ENCODE assay signal across 24 cellular contexts in genomic region chr13:111171629-111172028, GRCh38. TPM values are rescaled to one million over a fixed set of nuclear protein-coding genes. Genes with fewer than 3 reads are reported as not detected.
DNase-seq lines count a peak whose midpoint lies in the region; ATAC-seq and TF ChIP-seq lines count a peak whose summit lies in the region.
"Had no signal": no experiment of that assay in that cellular context is flagged by ENCODE, and none has a peak within 500 bp of the region (broad histone marks: within the 10 kb centered on the region; RNA-seq: fewer than 3 reads in every experiment).

No MANE protein-coding gene starts in this region.

- POLR2A ChIA-PET in WTC11 (lab: Charles Lee): no interaction called here

- H3K27me3 Mint-ChIP-seq in activated naive CD4-positive, alpha-beta T cell treated with anti-CD3 and anti-CD28 coated beads, Interleukin-2, amount 50 U/mL, for 24 hours: no peaks in the 10 kb centered on the region
- H3K27me3 Mint-ChIP-seq in activated naive CD4-positive, alpha-beta T cell treated with anti-CD3 and anti-CD28 coated beads for 36 hours (ENCODE audit: low read depth): no peaks in the 10 kb centered on the region
- H3K27me3 Mint-ChIP-seq in WTC11 (ENCODE audit: low read depth) (no peaks in the 10 kb centered on the region), naive B cell (no peaks in the 10 kb centered on the region)
- no peaks in the 10 kb centered on the region for H3K27me3 Mint-ChIP-seq in stimulated activated memory B cell treated with anti-CD40 and anti-IgM and Interleukin-4, amounts not matched to agents 10 μg/mL and 1 μg/mL and 100 μg/mL, for 72 hours
- H3K27me3 Mint-ChIP-seq: activated CD4-positive, alpha-beta T cell treated with anti-CD3 and anti-CD28 coated beads for 36 hours; CD8-positive, alpha-beta memory T cell had no signal

- DNase-seq in activated naive CD4-positive, alpha-beta T cell treated with anti-CD3 and anti-CD28 coated beads for 36 hours: no peak
- no peak for DNase-seq in WTC11 (ENCODE audit: low spot score)
- no peak for DNase-seq in naive B cell
- DNase-seq in foreskin melanocyte: no peak
- no peak for DNase-seq in iPS-NIHi11 (ENCODE audit: low spot score)
- no peak for DNase-seq in NCI-H2107 (lab: John Stamatoyannopoulos, UW)
- DNase-seq: activated CD4-positive, alpha-beta T cell treated with anti-CD3 and anti-CD28 coated beads for 36 hours; activated T-cell treated with anti-CD3 and anti-CD28 coated beads for 4 hours; brain microvascular endothelial cell; CD8-positive, alpha-beta memory T cell; DMS 273 treated with DMSO at 0.1 percent for 48 hours; effector CD4-positive, alpha-beta T cell; GOT3; heart left ventricle; kidney glomerular epithelial cell; lower lobe of right lung; NCI-H1105 treated with DMSO at 0.1 percent for 48 hours; NCI-H2029; NCI-H774; nucleus accumbens; stomach had no signal

- CTCF ChIA-PET in activated naive CD4-positive, alpha-beta T cell treated with anti-CD3 and anti-CD28 coated beads for 36 hours (lab: Charles Lee): interaction anchor here (0.6 kb wide), 1 partner anchor 15 kb away, joined by 3 read pairs; no protein-coding TSS in a partner anchor
- CTCF ChIA-PET in WTC11 (lab: Charles Lee): interaction anchor here (1.0 kb wide), 1 partner anchor 104 kb away, joined by 3 read pairs; no protein-coding TSS in a partner anchor

- H3K27ac Mint-ChIP-seq in activated naive CD4-positive, alpha-beta T cell treated with anti-CD3 and anti-CD28 coated beads, Interleukin-2, amount 50 U/mL, for 24 hours: peak overlapping the region; percentile 2
- H3K27ac Mint-ChIP-seq in activated naive CD4-positive, alpha-beta T cell treated with anti-CD3 and anti-CD28 coated beads for 36 hours: no peak overlapping the region
- H3K27ac Mint-ChIP-seq in WTC11 (peak overlapping the region; percentile 27), naive B cell (peak overlapping the region; percentile 8 to 84 (median 62))
- peak overlapping the region; percentile 41 for H3K27ac Mint-ChIP-seq in stimulated activated memory B cell treated with anti-CD40 and anti-IgM and Interleukin-4, amounts not matched to agents 10 μg/mL and 1 μg/mL and 100 μg/mL, for 72 hours
- H3K27ac Mint-ChIP-seq: activated CD4-positive, alpha-beta T cell treated with anti-CD3 and anti-CD28 coated beads for 36 hours; T-helper 1 cell treated with Interleukin-12 subunit alpha and Interleukin-12 subunit beta and Interleukin-4 antibody, amounts not matched to agents 30 μg/mL and 1 μg/mL, for 36 hours had no signal

- intact Hi-C loops in activated naive CD4-positive, alpha-beta T cell treated with anti-CD3 and anti-CD28 coated beads for 36 hours (cut with micrococcal nuclease): no loop called here

- peaks cover 81% of the 10 kb centered on the region for H3K4me1 Mint-ChIP-seq in activated naive CD4-positive, alpha-beta T cell treated with anti-CD3 and anti-CD28 coated beads, Interleukin-2, amount 50 U/mL, for 24 hours
- H3K4me1 Mint-ChIP-seq in activated naive CD4-positive, alpha-beta T cell treated with anti-CD3 and anti-CD28 coated beads for 36 hours (ENCODE audit: low read depth): peaks cover 72% of the 10 kb centered on the region
- H3K4me1 Mint-ChIP-seq in WTC11: peaks cover 19% of the 10 kb centered on the region
- peaks cover 66 to 75% (median 73%) of the 10 kb centered on the region in 3 donors for H3K4me1 Mint-ChIP-seq in naive B cell
- peaks cover 58% of the 10 kb centered on the region for H3K4me1 Mint-ChIP-seq in stimulated activated memory B cell treated with anti-CD40 and anti-IgM and Interleukin-4, amounts not matched to agents 10 μg/mL and 1 μg/mL and 100 μg/mL, for 72 hours

- ATAC-seq in WTC11: no peak
- no peak for ATAC-seq in naive B cell (ENCODE audit: low read depth in 2 of 2)
- ATAC-seq in stimulated activated memory B cell treated with anti-CD40 and anti-IgM and Interleukin-4, amounts not matched to agents 10 μg/mL and 1 μg/mL and 100 μg/mL, for 72 hours: no peak
- ATAC-seq: activated CD4-positive, alpha-beta T cell treated with anti-CD3 and anti-CD28 coated beads for 36 hours; heart left ventricle; lower lobe of right lung had no signal

- no peaks in the 10 kb centered on the region for H3K9me3 Mint-ChIP-seq in activated naive CD4-positive, alpha-beta T cell treated with anti-CD3 and anti-CD28 coated beads, Interleukin-2, amount 50 U/mL, for 24 hours
- H3K9me3 Mint-ChIP-seq in activated naive CD4-positive, alpha-beta T cell treated with anti-CD3 and anti-CD28 coated beads for 36 hours: peaks cover 9% of the 10 kb centered on the region
- H3K9me3 Mint-ChIP-seq in WTC11 (peaks cover 7% of the 10 kb centered on the region; the same call in 1 of the 2 replicates), naive B cell (peaks cover 3 to 12% (median 7%) of the 10 kb centered on the region in 7 donors)
- peaks cover 8% of the 10 kb centered on the region for H3K9me3 Mint-ChIP-seq in stimulated activated memory B cell treated with anti-CD40 and anti-IgM and Interleukin-4, amounts not matched to agents 10 μg/mL and 1 μg/mL and 100 μg/mL, for 72 hours
- H3K9me3 Mint-ChIP-seq: CD8-positive, alpha-beta memory T cell had no signal

- H3K4me3 Mint-ChIP-seq in activated naive CD4-positive, alpha-beta T cell treated with anti-CD3 and anti-CD28 coated beads, Interleukin-2, amount 50 U/mL, for 24 hours: no peak overlapping the region
- H3K4me3 Mint-ChIP-seq in activated naive CD4-positive, alpha-beta T cell treated with anti-CD3 and anti-CD28 coated beads for 36 hours: no peak overlapping the region
- H3K4me3 Mint-ChIP-seq in WTC11 (no peak overlapping the region), naive B cell (peak overlapping the region in 3 of 8 donors; percentile 39 to 54 (median 44))
- H3K4me3 Mint-ChIP-seq in stimulated activated memory B cell treated with anti-CD40 and anti-IgM and Interleukin-4, amounts not matched to agents 10 μg/mL and 1 μg/mL and 100 μg/mL, for 72 hours: no peak overlapping the region
- H3K4me3 Mint-ChIP-seq: activated CD4-positive, alpha-beta T cell treated with anti-CD3 and anti-CD28 coated beads for 36 hours; CD8-positive, alpha-beta memory T cell; T-helper 1 cell treated with Interleukin-12 subunit alpha and Interleukin-12 subunit beta and Interleukin-4 antibody, amounts not matched to agents 30 μg/mL and 1 μg/mL, for 36 hours had no signal

- TF ChIP-seq CTCF in WTC11 (IDR thresholded peaks at IDR 0.05): no peak

- H3K36me3 Mint-ChIP-seq in activated naive CD4-positive, alpha-beta T cell treated with anti-CD3 and anti-CD28 coated beads, Interleukin-2, amount 50 U/mL, for 24 hours: peaks cover 10% of the 10 kb centered on the region
- H3K36me3 Mint-ChIP-seq in activated naive CD4-positive, alpha-beta T cell treated with anti-CD3 and anti-CD28 coated beads for 36 hours (ENCODE audit: low read depth): peaks cover 42% of the 10 kb centered on the region
- H3K36me3 Mint-ChIP-seq in WTC11 (peaks cover 13% of the 10 kb centered on the region), naive B cell (peaks cover 34 to 41% of the 10 kb centered on the region in 2 donors)
- H3K36me3 Mint-ChIP-seq in stimulated activated memory B cell treated with anti-CD40 and anti-IgM and Interleukin-4, amounts not matched to agents 10 μg/mL and 1 μg/mL and 100 μg/mL, for 72 hours: peaks cover 53% of the 10 kb centered on the region

TF ChIP-seq in WTC11, 78 proteins besides CTCF, POLR2A, EP300 and RAD21 (continues in another document):
- TF ChIP-seq ZNF423 (CRISPR knock-in tag; IDR thresholded peaks at IDR 0.05) (no peak), HMGA2 (CRISPR knock-in tag; IDR thresholded peaks at IDR 0.05) (no peak), SMAD3 (CRISPR knock-in tag; IDR thresholded peaks at IDR 0.05; ENCODE audit: borderline replicate concordance) (no peak), PRDM15 (CRISPR knock-in tag; IDR thresholded peaks at IDR 0.05) (no peak), FOXP4 (CRISPR knock-in tag; IDR thresholded peaks at IDR 0.05) (no peak)

RNA-seq across cellular contexts. Expression of gene ARHGEF7, which starts 56.5 kb away (rescaled TPM):
- total RNA-seq in activated naive CD4-positive, alpha-beta T cell treated with anti-CD3 and anti-CD28 coated beads for 36 hours: 10 to 100 TPM; 48.4 to 56.6 TPM
- 43.3 to 47.3 TPM (median 44.3 TPM) in 3 replicates for total RNA-seq in WTC11 (2021)
- 10 to 100 TPM in 5 of 6 donors, 1 to 10 TPM in 1; 9.1 to 26.9 (median 17.5) TPM for polyA plus RNA-seq in naive B cell (ENCODE audit: low read depth in 6 of 6)
